21 cellular contexts compared by ENCODE assay signal in genomic region chr1:10914056-10914455, GRCh38.
"Had no signal": no experiment of that assay in that cellular context is flagged by ENCODE, and none has a peak within 500 bp of the region (broad histone marks: within the 10 kb centered on the region; RNA-seq: fewer than 3 reads in every experiment).

No MANE protein-coding gene starts in this region.

- H3K27ac ChIP-seq: PC-9, Peyer's patch, SJSA1, SK-N-MC had no signal

- H3K27me3 ChIP-seq: Peyer's patch had no signal

- H3K36me3 ChIP-seq: Peyer's patch, SJSA1 had no signal

- H2AFZ ChIP-seq: PC-9 had no signal

- H3K9me3 ChIP-seq: Peyer's patch, SJSA1 had no signal

- DNase-seq: Karpas-422, KG1, MM.1S, NCI-H1092 treated with DMSO at 0.1 percent for 48 hours, NCI-H1436, NCI-H187, NCI-H2029, NCI-H2081 treated with DMSO at 0.1 percent for 48 hours, NCI-H2171, NCI-H226, NCI-H446, NCI-H510A, NCI-H524 treated with DMSO at 0.1 percent for 48 hours, NCI-H69, NCI-H774, PC-9, Peyer's patch, Right ventricle myocardium superior, SIG-M5 had no signal

- H3K4me1 ChIP-seq: Peyer's patch, SJSA1 had no signal

- H3K4me2 ChIP-seq: PC-9 had no signal

- H3K4me3 ChIP-seq: PC-9, Peyer's patch, SJSA1, SK-N-MC had no signal
